Comparison of ENCODE assay signal across 1 cellular context in the genomic region with DNA sequence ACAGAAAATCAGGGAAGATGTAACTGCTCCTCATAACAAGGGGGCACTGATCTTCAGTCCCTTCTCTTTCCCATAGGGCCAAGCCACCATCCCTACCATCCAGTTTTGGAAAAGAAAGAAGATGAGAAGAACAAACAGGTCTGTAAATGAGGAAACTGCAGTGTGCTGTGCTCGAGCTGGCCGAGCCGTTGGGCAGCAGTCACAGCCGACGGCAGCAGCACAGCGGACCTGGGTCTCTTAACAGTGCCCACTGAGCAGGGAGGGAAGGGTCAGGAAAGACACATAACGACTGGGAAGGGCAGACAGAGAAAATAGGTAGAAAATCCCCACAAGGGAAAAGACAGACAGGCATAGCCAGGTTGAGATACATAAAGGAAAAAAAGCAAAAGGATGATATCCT.
TF ChIP-seq lines count a peak whose summit lies in the region.

No MANE protein-coding gene starts in this region.

TF ChIP-seq in IMR-90, 13 proteins besides CTCF, POLR2A, EP300 and RAD21:
- TF ChIP-seq, protein P1, sequence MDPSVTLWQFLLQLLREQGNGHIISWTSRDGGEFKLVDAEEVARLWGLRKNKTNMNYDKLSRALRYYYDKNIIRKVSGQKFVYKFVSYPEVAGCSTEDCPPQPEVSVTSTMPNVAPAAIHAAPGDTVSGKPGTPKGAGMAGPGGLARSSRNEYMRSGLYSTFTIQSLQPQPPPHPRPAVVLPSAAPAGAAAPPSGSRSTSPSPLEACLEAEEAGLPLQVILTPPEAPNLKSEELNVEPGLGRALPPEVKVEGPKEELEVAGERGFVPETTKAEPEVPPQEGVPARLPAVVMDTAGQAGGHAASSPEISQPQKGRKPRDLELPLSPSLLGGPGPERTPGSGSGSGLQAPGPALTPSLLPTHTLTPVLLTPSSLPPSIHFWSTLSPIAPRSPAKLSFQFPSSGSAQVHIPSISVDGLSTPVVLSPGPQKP (IDR thresholded peaks at IDR 0.05; ENCODE audit: borderline replicate concordance, low read depth, low read length): no peak
- no peak for TF ChIP-seq FOS (IDR thresholded peaks at IDR 0.05; ENCODE audit: low read depth, low read length)
- no peak for TF ChIP-seq NFE2L2 (IDR thresholded peaks at IDR 0.05; ENCODE audit: low read depth, low read length)
- TF ChIP-seq RCOR1 (IDR thresholded peaks at IDR 0.05; ENCODE audit: insufficient replicate concordance, low read length): no peak
- TF ChIP-seq SMC3 (IDR thresholded peaks at IDR 0.05; ENCODE audit: low read depth, low read length): no peak
- no peak for TF ChIP-seq MAZ (IDR thresholded peaks at IDR 0.05; ENCODE audit: borderline replicate concordance, low read depth, low read length)
- no peak for TF ChIP-seq RFX5 (IDR thresholded peaks at IDR 0.05; ENCODE audit: low read depth, low read length)
- no peak for TF ChIP-seq MXI1 (IDR thresholded peaks at IDR 0.05; ENCODE audit: borderline replicate concordance, low read depth, low read length)
